ENCODE assay signal across 10 cellular contexts in the genomic region with DNA sequence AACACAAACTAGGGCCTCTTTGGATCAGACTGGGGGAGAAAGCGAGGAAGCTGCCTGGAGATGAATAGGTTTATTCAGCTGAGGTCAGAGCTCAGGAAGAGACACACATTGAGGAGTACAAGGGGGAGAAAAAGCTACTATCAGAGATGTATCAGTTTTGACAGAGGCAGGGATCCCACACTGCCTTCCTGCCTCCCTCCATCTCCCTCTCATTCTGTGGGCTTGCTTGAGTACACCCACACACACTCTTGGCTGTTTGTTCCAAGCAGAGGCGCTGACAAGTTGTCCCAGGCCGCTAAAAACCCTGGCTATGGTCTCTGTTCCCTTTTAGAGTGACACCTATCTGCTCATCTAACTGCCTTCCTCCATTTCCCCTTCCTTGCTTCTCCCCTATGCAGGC. TPM values are rescaled to one million over a fixed set of nuclear protein-coding genes. Genes with fewer than 3 reads are reported as not detected.
DNase-seq lines count a peak whose midpoint lies in the region; ATAC-seq, FAIRE-seq and TF ChIP-seq lines count a peak whose summit lies in the region.
"Had no signal": no experiment of that assay in that cellular context is flagged by ENCODE, and none has a peak within 500 bp of the region (broad histone marks: within the 10 kb centered on the region; RNA-seq: fewer than 3 reads in every experiment).

No MANE protein-coding gene starts in this region.

- no peak for FAIRE-seq in HepG2 (lab: Jason Lieb, UNC)

- no peak for TF ChIP-seq POLR2A in ovary (IDR thresholded peaks at IDR 0.05)
- no peak for TF ChIP-seq POLR2A in HepG2 (IDR thresholded peaks at IDR 0.05; ENCODE audit: insufficient read depth in 1 of 2, low read depth in 2 of 2, low read length in 2 of 2)

- peaks cover 0 to 18% of the 10 kb centered on the region in 2 donors for H3K27me3 Mint-ChIP-seq in CD8-positive, alpha-beta memory T cell
- H3K27me3 Mint-ChIP-seq in brain, result peaks cover 8% of the 10 kb centered on the region

- POLR2A ChIA-PET in CD8-positive, alpha-beta memory T cell (lab: Charles Lee), result no interaction called here
- POLR2A ChIA-PET in HepG2 (lab: Yijun Ruan, JAX), result no interaction called here

- peaks cover 0 to 2% (median 0%) of the 10 kb centered on the region in 5 donors for H3K9me3 Mint-ChIP-seq in CD8-positive, alpha-beta memory T cell
- H3K9me3 Mint-ChIP-seq in brain, result peaks cover 0 to 16% (median 0%) of the 10 kb centered on the region in 5 experiments

- no peaks in the 10 kb centered on the region for H4K20me1 ChIP-seq in HepG2 (ENCODE audit: insufficient read depth, low read length)

- H3K27ac ChIP-seq in 22Rv1 (peak overlapping the region; percentile 85), ovary (peak overlapping the region; percentile 68 to 81), HepG2 (ENCODE audit: extremely low read length, insufficient read depth, low read length) (no peak overlapping the region)
- H3K27ac ChIP-seq in CD8-positive, alpha-beta memory T cell (ENCODE audit: low read depth, low read length), result no peak overlapping the region

- H3K27me3 ChIP-seq in CD8-positive, alpha-beta memory T cell (ENCODE audit: insufficient read depth, low read length, poor library complexity, severe bottlenecking), result no peaks in the 10 kb centered on the region
- H3K27me3 ChIP-seq in ovary (no peaks in the 10 kb centered on the region), HepG2 (ENCODE audit: control insufficient read depth in 1 of 2, insufficient read depth in 2 of 2, low read length in 2 of 2) (no peaks in the 10 kb centered on the region)

- H3K4me1 ChIP-seq in CD8-positive, alpha-beta memory T cell (ENCODE audit: insufficient read depth, low read length), result peaks cover 19% of the 10 kb centered on the region
- H3K4me1 ChIP-seq in ovary (ENCODE audit: insufficient read depth) (peaks cover 3% of the 10 kb centered on the region), HepG2 (ENCODE audit: insufficient read depth, low read length) (peaks cover 13% of the 10 kb centered on the region; the same call in 1 of the 2 replicates)

- in situ Hi-C loops in HepG2 (cut with HindIII; ENCODE audit: extremely low pct_ligation_motif_present, low pct_unique_long_range_greater_than_20kb), result no loop called here

- peaks cover 5 to 63% (median 9%) of the 10 kb centered on the region in 3 donors for H3K36me3 Mint-ChIP-seq in CD8-positive, alpha-beta memory T cell
- peaks cover 37% of the 10 kb centered on the region for H3K36me3 Mint-ChIP-seq in brain

- peak in 1 of 5 donors; percentile 21 for DNase-seq in CD8-positive, alpha-beta memory T cell
- DNase-seq in ovary (no peak), inferior parietal cortex (ENCODE audit: extremely low spot score) (no peak), HepG2 (ENCODE audit: low spot score) (no peak)
- DNase-seq: NCI-H345 had no signal

- H3K4me3 Mint-ChIP-seq in CD8-positive, alpha-beta memory T cell, result peak overlapping the region in 4 of 7 donors; percentile 3 to 94 (median 90)
- peak overlapping the region; percentile 60 to 98 (median 89) for H3K4me3 Mint-ChIP-seq in brain

- intact Hi-C loops in ovary (cut with DNase I), result no loop called here
- intact Hi-C loops in HepG2 (cut with micrococcal nuclease; ENCODE audit: unreplicated experiment), result no loop called here

- BruUV-seq in HepG2 (replicated peaks; lab: Mats Ljungman, UMichigan), result no TSS peak

- H3K4me2 ChIP-seq in HepG2 (ENCODE audit: low read depth, low read length), result no peak overlapping the region

- peaks cover 39 to 67% (median 46%) of the 10 kb centered on the region in 3 donors for H3K4me1 Mint-ChIP-seq in CD8-positive, alpha-beta memory T cell
- peaks cover 56% of the 10 kb centered on the region for H3K4me1 Mint-ChIP-seq in brain

- H3K9ac ChIP-seq in HepG2 (ENCODE audit: insufficient read depth, low read depth, low read length), result no peak overlapping the region

- no peak overlapping the region for H2AFZ ChIP-seq in HepG2 (ENCODE audit: low read length)

- H3K27ac Mint-ChIP-seq in CD8-positive, alpha-beta memory T cell, result peak overlapping the region; percentile 62 to 100 (median 98)
- peak overlapping the region in 4 of 5 experiments; percentile 38 to 99 (median 58) for H3K27ac Mint-ChIP-seq in brain

- H3K79me2 ChIP-seq in HepG2 (ENCODE audit: insufficient read depth, low read length), result peaks cover 7% of the 10 kb centered on the region

- ATAC-seq in GM21423 (IDR thresholded peaks at IDR 0.05; ENCODE audit: unreplicated experiment), result no peak
- no peak for ATAC-seq in HepG2
- no peak for ATAC-seq in HG03469 (IDR thresholded peaks at IDR 0.05; ENCODE audit: unreplicated experiment)

- TF ChIP-seq CTCF in 22Rv1 (IDR thresholded peaks at IDR 0.05) (no peak), brain (conservative IDR thresholded peaks at IDR 0.05) (no peak), ovary (IDR thresholded peaks at IDR 0.05) (no peak), HepG2 (CRISPR knock-in tag; IDR thresholded peaks at IDR 0.05) (no peak)

- H3K36me3 ChIP-seq in CD8-positive, alpha-beta memory T cell (ENCODE audit: insufficient read depth, low read length), result peaks cover 22% of the 10 kb centered on the region
- H3K36me3 ChIP-seq in ovary (no peaks in the 10 kb centered on the region), HepG2 (replicated peaks in 1 of 2; ENCODE audit: control insufficient read depth in 1 of 2, insufficient read depth in 2 of 2, low read length in 2 of 2) (peaks cover 4 to 5% of the 10 kb centered on the region in 2 experiments; a peak in 2 of 5 replicates)

- TF ChIP-seq RAD21 in HepG2 (CRISPR knock-in tag; IDR thresholded peaks at IDR 0.05), result no peak

- CTCF ChIA-PET in CD8-positive, alpha-beta memory T cell (lab: Charles Lee), result interaction anchor here (2.2 kb wide), 1 partner anchor 15 kb away, joined by 8 read pairs; no protein-coding TSS in a partner anchor
- CTCF ChIA-PET in HepG2 (lab: Yijun Ruan, JAX; ENCODE audit: low intra/inter-chr PET ratio, low total read pairs), result no interaction called here

- TF ChIP-seq EP300 in ovary (IDR thresholded peaks at IDR 0.05) (no peak), HepG2 (IDR thresholded peaks at IDR 0.05; ENCODE audit: low read depth in 2 of 2, low read length in 2 of 2) (no peak), HepG2 (CRISPR knock-in tag; IDR thresholded peaks at IDR 0.05; ENCODE audit: borderline replicate concordance) (no peak)

- 35 to 46% (median 40%) methylated on average over 3 of the region's 3 CpGs for WGBS in ovary, 3 donors
- 98% methylated on average over 3 of the region's 3 CpGs for WGBS in HepG2 (ENCODE audit: low lambda C conversion rate)

- no peak overlapping the region for H3K4me3 ChIP-seq in CD8-positive, alpha-beta memory T cell (ENCODE audit: low read length)
- H3K4me3 ChIP-seq in ovary (no peak overlapping the region), HepG2 (replicated peaks in 1 of 3; ENCODE audit: insufficient read depth in 1 of 3, low read depth in 2 of 3, low read length in 3 of 3) (no peak overlapping the region)

- no peaks in the 10 kb centered on the region for H3K9me3 ChIP-seq in CD8-positive, alpha-beta memory T cell (ENCODE audit: low read length)
- H3K9me3 ChIP-seq in ovary (no peaks in the 10 kb centered on the region), HepG2 (ENCODE audit: low read length) (no peaks in the 10 kb centered on the region)

RNA-seq across cellular contexts. Expression of a gene that starts 5.2 kb away (rescaled TPM):
- total RNA-seq in CD8-positive, alpha-beta memory T cell, result 10 to 100 TPM; 38.4 to 47.9 TPM
- polyA plus RNA-seq in CD8-positive, alpha-beta memory T cell, result 23.1 TPM
- polyA plus RNA-seq in brain (ENCODE audit: insufficient read depth, low read depth, low replicate concordance), result 49.9 TPM
- total RNA-seq in ovary, result 100 to 1,000 TPM; 104 to 232 (median 166) TPM
- 100 to 1,000 TPM; 167 to 185 TPM for polyA plus RNA-seq in ovary
- 6.5 and 10.1 TPM in 2 replicates for total RNA-seq in HepG2 (2016; rRNA removed; fragmentation: Illumina TruSeq; extraction: Trizol)
- 0.30 and 1.1 TPM in 2 replicates for total RNA-seq in HepG2 (2016; cell fraction: cytosol; rRNA removed; fragmentation: Illumina TruSeq; extraction: Trizol; ENCODE audit: low read depth)
- 5.9 and 12.2 TPM in 2 replicates for total RNA-seq in HepG2 (2016; cell fraction: insoluble cytoplasmic fraction; rRNA removed; fragmentation: Illumina TruSeq; extraction: Trizol)
- 1.2 and 1.4 TPM in 2 replicates for total RNA-seq in HepG2 (2016; cell fraction: membrane; rRNA removed; fragmentation: Illumina TruSeq; extraction: Trizol)
- total RNA-seq in HepG2 (2016; cell fraction: nucleus; rRNA removed; fragmentation: Illumina TruSeq; extraction: Trizol), result 8.1 and 11.4 TPM in 2 replicates
- 13.8 and 15.5 TPM in 2 replicates for polyA plus RNA-seq in HepG2 (2011; rRNA removed)
- polyA plus RNA-seq in HepG2 (2011; cell fraction: cytosol; rRNA removed), result 4.6 and 5.5 TPM in 2 replicates
- 46.8 and 58.1 TPM in 2 replicates for polyA plus RNA-seq in HepG2 (2011; cell fraction: nucleus; rRNA removed)
- polyA plus RNA-seq in HepG2 (2012), result 15.4 and 16.4 TPM in 2 replicates
- 0.92 and 1.1 TPM in 2 replicates for polyA plus RNA-seq in HepG2 (2016; cell fraction: cytosol; fragmentation: Illumina TruSeq; extraction: Trizol; ENCODE audit: low read depth)
- 8.2 and 8.8 TPM in 2 replicates for polyA plus RNA-seq in HepG2 (2016; cell fraction: insoluble cytoplasmic fraction; fragmentation: Illumina TruSeq; extraction: Trizol; ENCODE audit: low read depth)
- polyA plus RNA-seq in HepG2 (2016; cell fraction: membrane; fragmentation: Illumina TruSeq; extraction: Trizol; ENCODE audit: low read depth), result 1.5 and 1.7 TPM in 2 replicates
- polyA plus RNA-seq in HepG2 (2016; cell fraction: nucleus; fragmentation: Illumina TruSeq; extraction: Trizol; ENCODE audit: insufficient read depth, low read depth), result 39.7 and 44.6 TPM in 2 replicates
- 2.5 and 8.4 TPM in 2 replicates for polyA minus RNA-seq in HepG2 (2011; rRNA and poly(A)+ RNA removed; ENCODE audit: low replicate concordance)
- 4.8 and 5.0 TPM in 2 replicates for polyA minus RNA-seq in HepG2 (2011; cell fraction: cytosol; rRNA and poly(A)+ RNA removed)
- polyA minus RNA-seq in HepG2 (2011; cell fraction: nucleus; rRNA and poly(A)+ RNA removed), result 8.6 and 10.9 TPM in 2 replicates

RNA-seq across cellular contexts. Expression of a gene that starts 6.6 kb away (rescaled TPM):
- total RNA-seq in CD8-positive, alpha-beta memory T cell, result 1 to 10 TPM; 4.6 to 4.8 TPM
- 1.6 TPM for polyA plus RNA-seq in CD8-positive, alpha-beta memory T cell
- polyA plus RNA-seq in brain (ENCODE audit: insufficient read depth, low read depth, low replicate concordance), result 3.1 TPM
- total RNA-seq in ovary, result 10 to 100 TPM; 12.8 to 21.0 (median 15.3) TPM
- 1 to 10 TPM; 7.5 to 8.4 TPM for polyA plus RNA-seq in ovary
- 3.5 and 4.4 TPM in 2 replicates for total RNA-seq in HepG2 (2016; rRNA removed; fragmentation: Illumina TruSeq; extraction: Trizol)
- 1.1 and 1.2 TPM in 2 replicates for total RNA-seq in HepG2 (2016; cell fraction: cytosol; rRNA removed; fragmentation: Illumina TruSeq; extraction: Trizol; ENCODE audit: low read depth)
- total RNA-seq in HepG2 (2016; cell fraction: insoluble cytoplasmic fraction; rRNA removed; fragmentation: Illumina TruSeq; extraction: Trizol), result 3.7 and 3.9 TPM in 2 replicates
- 2.1 and 2.9 TPM in 2 replicates for total RNA-seq in HepG2 (2016; cell fraction: membrane; rRNA removed; fragmentation: Illumina TruSeq; extraction: Trizol)
- 12.0 and 14.8 TPM in 2 replicates for total RNA-seq in HepG2 (2016; cell fraction: nucleus; rRNA removed; fragmentation: Illumina TruSeq; extraction: Trizol)
- 7.1 and 9.0 TPM in 2 replicates for polyA plus RNA-seq in HepG2 (2011; rRNA removed)
- 1.7 and 2.0 TPM in 2 replicates for polyA plus RNA-seq in HepG2 (2011; cell fraction: cytosol; rRNA removed)
- 16.4 and 17.3 TPM in 2 replicates for polyA plus RNA-seq in HepG2 (2011; cell fraction: nucleus; rRNA removed)
- polyA plus RNA-seq in HepG2 (2012), result 4.1 and 4.2 TPM in 2 replicates
- 0.36 TPM in 2 replicates for polyA plus RNA-seq in HepG2 (2016; cell fraction: cytosol; fragmentation: Illumina TruSeq; extraction: Trizol; ENCODE audit: low read depth)
- polyA plus RNA-seq in HepG2 (2016; cell fraction: insoluble cytoplasmic fraction; fragmentation: Illumina TruSeq; extraction: Trizol; ENCODE audit: low read depth), result 2.2 and 2.4 TPM in 2 replicates
- polyA plus RNA-seq in HepG2 (2016; cell fraction: membrane; fragmentation: Illumina TruSeq; extraction: Trizol; ENCODE audit: low read depth), result 0.77 and 1.0 TPM in 2 replicates
- polyA plus RNA-seq in HepG2 (2016; cell fraction: nucleus; fragmentation: Illumina TruSeq; extraction: Trizol; ENCODE audit: insufficient read depth, low read depth), result 19.9 and 23.7 TPM in 2 replicates
- 51.5 and 84.3 TPM in 2 replicates for polyA minus RNA-seq in HepG2 (2011; rRNA and poly(A)+ RNA removed; ENCODE audit: low replicate concordance)
- 7.2 and 7.3 TPM in 2 replicates for polyA minus RNA-seq in HepG2 (2011; cell fraction: cytosol; rRNA and poly(A)+ RNA removed)
- polyA minus RNA-seq in HepG2 (2011; cell fraction: nucleus; rRNA and poly(A)+ RNA removed), result 40.8 TPM in 2 replicates

RNA-seq across cellular contexts. Expression of a gene that starts 38.8 kb away (rescaled TPM):
- total RNA-seq in CD8-positive, alpha-beta memory T cell, result not detected
- not detected for polyA plus RNA-seq in CD8-positive, alpha-beta memory T cell
- polyA plus RNA-seq in brain (ENCODE audit: insufficient read depth, low read depth, low replicate concordance), result 26.3 TPM
- 10 to 100 TPM in 3 of 7 donors, 1 to 10 TPM in 4; 2.9 to 15.6 (median 8.4) TPM for total RNA-seq in ovary
- polyA plus RNA-seq in ovary, result 1 to 10 TPM; 4.0 to 4.1 TPM
- total RNA-seq in HepG2 (2016; rRNA removed; fragmentation: Illumina TruSeq; extraction: Trizol), result not detected in 2 replicates
- not detected in 2 replicates for total RNA-seq in HepG2 (2016; cell fraction: cytosol; rRNA removed; fragmentation: Illumina TruSeq; extraction: Trizol; ENCODE audit: low read depth)
- total RNA-seq in HepG2 (2016; cell fraction: insoluble cytoplasmic fraction; rRNA removed; fragmentation: Illumina TruSeq; extraction: Trizol), result 0.06 TPM in 1 of 2 replicates, not detected in the other
- 0.03 TPM in 1 of 2 replicates, not detected in the other for total RNA-seq in HepG2 (2016; cell fraction: membrane; rRNA removed; fragmentation: Illumina TruSeq; extraction: Trizol)
- total RNA-seq in HepG2 (2016; cell fraction: nucleus; rRNA removed; fragmentation: Illumina TruSeq; extraction: Trizol), result not detected in 2 replicates
- polyA plus RNA-seq in HepG2 (2011; rRNA removed), result 0.04 and 0.10 TPM in 2 replicates
- polyA plus RNA-seq in HepG2 (2011; cell fraction: cytosol; rRNA removed), result 0.03 and 0.05 TPM in 2 replicates
- polyA plus RNA-seq in HepG2 (2011; cell fraction: nucleus; rRNA removed), result 0.28 and 0.32 TPM in 2 replicates
- 0.07 and 0.30 TPM in 2 replicates for polyA plus RNA-seq in HepG2 (2012)
- polyA plus RNA-seq in HepG2 (2016; cell fraction: cytosol; fragmentation: Illumina TruSeq; extraction: Trizol; ENCODE audit: low read depth), result not detected in 2 replicates
- polyA plus RNA-seq in HepG2 (2016; cell fraction: insoluble cytoplasmic fraction; fragmentation: Illumina TruSeq; extraction: Trizol; ENCODE audit: low read depth), result 0.05 TPM in 1 of 2 replicates, not detected in the other
- polyA plus RNA-seq in HepG2 (2016; cell fraction: membrane; fragmentation: Illumina TruSeq; extraction: Trizol; ENCODE audit: low read depth), result not detected in 2 replicates
- 0.13 and 0.23 TPM in 2 replicates for polyA plus RNA-seq in HepG2 (2016; cell fraction: nucleus; fragmentation: Illumina TruSeq; extraction: Trizol; ENCODE audit: insufficient read depth, low read depth)
- polyA minus RNA-seq in HepG2 (2011; rRNA and poly(A)+ RNA removed; ENCODE audit: low replicate concordance), result 0.28 and 1.3 TPM in 2 replicates
- not detected in 2 replicates for polyA minus RNA-seq in HepG2 (2011; cell fraction: cytosol; rRNA and poly(A)+ RNA removed)
- 0.12 TPM in 1 of 2 replicates, not detected in the other for polyA minus RNA-seq in HepG2 (2011; cell fraction: nucleus; rRNA and poly(A)+ RNA removed)
- total RNA-seq: SK-MEL-5 had no signal

Comparison
In these comparisons a context has a peak if more than half of its experiments do, and no peak if none do; other contexts are left out.
1. H3K27ac ChIP-seq: peak in 22Rv1 (single experiment) and ovary (2 of 2); none in CD8-positive, alpha-beta memory T cell (single experiment) and HepG2 (single experiment).